1 cellular context compared by ENCODE assay signal in genomic region chr4:140037353-140038030, GRCh38.
TF ChIP-seq lines count a peak whose summit lies in the region.

No MANE protein-coding gene starts in this region.

TF ChIP-seq in GM23338, 12 proteins besides CTCF, POLR2A, EP300 and RAD21 (continued from another document):
- TF ChIP-seq NANOG (IDR thresholded peaks at IDR 0.05; ENCODE audit: borderline replicate concordance) (no peak), EZH2 (IDR thresholded peaks at IDR 0.05; ENCODE audit: low read depth, unreplicated experiment) (no peak), JUNB (IDR thresholded peaks at IDR 0.05; ENCODE audit: unreplicated experiment) (no peak), ZNF331 (CRISPR knock-in tag; IDR thresholded peaks at IDR 0.05; ENCODE audit: low read depth) (no peak), REST (IDR thresholded peaks at IDR 0.05; ENCODE audit: unreplicated experiment) (no peak), CREB1 (CRISPR knock-in tag; IDR thresholded peaks at IDR 0.05; ENCODE audit: low read depth) (no peak), POLR2AphosphoS5 (IDR thresholded peaks at IDR 0.05; ENCODE audit: low read depth) (no peak), ZNF114 (CRISPR knock-in tag; IDR thresholded peaks at IDR 0.05) (no peak), STAT1 (IDR thresholded peaks at IDR 0.05; ENCODE audit: unreplicated experiment) (no peak)
